In genomic region chr22:40043086-40043485, GRCh38 we compare ENCODE assay signal across 8 cellular contexts. TPM values are rescaled to one million over a fixed set of nuclear protein-coding genes. Genes with fewer than 3 reads are reported as not detected.
DNase-seq lines count a peak whose midpoint lies in the region; ATAC-seq, FAIRE-seq and TF ChIP-seq lines count a peak whose summit lies in the region.

No MANE protein-coding gene starts in this region.

- CTCF ChIA-PET in Calu3 (lab: Charles Lee): interaction anchor here (1.3 kb wide), 1 partner anchor 483 kb away, joined by 4 read pairs; no protein-coding TSS in a partner anchor

- H3K4me1 ChIP-seq in parathyroid adenoma: peaks cover 3% of the 10 kb centered on the region

- H3K4me1 Mint-ChIP-seq in Calu3 (ENCODE audit: low read depth, unreplicated experiment): peaks cover 8% of the 10 kb centered on the region

- H3K4me2 ChIP-seq in parathyroid adenoma (ENCODE audit: low read length): no peak overlapping the region

- intact Hi-C loops in Calu3 (cut with micrococcal nuclease; ENCODE audit: unreplicated experiment): no loop called here

- no TSS peak for BruUV-seq in Calu3 (replicated peaks; lab: Mats Ljungman, UMichigan)

- no peak for ATAC-seq in HG03378 (IDR thresholded peaks at IDR 0.05; ENCODE audit: unreplicated experiment)

- peaks cover 16% of the 10 kb centered on the region for H3K27me3 Mint-ChIP-seq in Calu3 (ENCODE audit: unreplicated experiment)

- DNase-seq in Calu3 (no peak), NCI-H446 treated with DMSO at 0.1 percent for 48 hours (lab: John Stamatoyannopoulos, UW) (peak; percentile 73), epithelial cell of prostate (ENCODE audit: low read depth, low spot score) (no peak), GDM1 (lab: John Stamatoyannopoulos, UW) (no peak), GM12892 (ENCODE audit: insufficient read length) (no peak)
- no peak for DNase-seq in stimulated activated CD4-positive, alpha-beta T cell treated with anti-CD3 and anti-CD28 coated beads, Interleukin-4, amount 100 ng/mL, for 1 hour

- FAIRE-seq in GM12892 (lab: Jason Lieb, UNC): no peak

- H3K9me3 ChIP-seq in parathyroid adenoma (ENCODE audit: control insufficient read depth, low read length): no peaks in the 10 kb centered on the region

- peak overlapping the region; percentile 99 for H3K27ac Mint-ChIP-seq in Calu3 (ENCODE audit: unreplicated experiment)

- H3K4me3 ChIP-seq in parathyroid adenoma (ENCODE audit: low read depth, low read length): no peak overlapping the region

- no peaks in the 10 kb centered on the region for H3K9me3 Mint-ChIP-seq in Calu3 (ENCODE audit: low read depth, unreplicated experiment)

- H3K27ac ChIP-seq in epithelial cell of prostate: peak overlapping the region; percentile 60
- peak overlapping the region; percentile 96 for H3K27ac ChIP-seq in parathyroid adenoma

- H3K4me3 Mint-ChIP-seq in Calu3 (ENCODE audit: low read depth, unreplicated experiment): peak overlapping the region; percentile 83

- TF ChIP-seq POLR2A in GM12892 (IDR thresholded peaks at IDR 0.05; ENCODE audit: low read depth, low read length): no peak

- H3K36me3 Mint-ChIP-seq in Calu3 (ENCODE audit: insufficient read depth, unreplicated experiment): peaks cover 22% of the 10 kb centered on the region

- H2AFZ ChIP-seq in parathyroid adenoma: no peak overlapping the region

- TF ChIP-seq CTCF in Calu3 (IDR thresholded peaks at IDR 0.05; ENCODE audit: unreplicated experiment): no peak
- TF ChIP-seq CTCF in parathyroid adenoma (IDR thresholded peaks at IDR 0.05): no peak

- peaks cover 9% of the 10 kb centered on the region for H3K79me2 ChIP-seq in parathyroid adenoma

- no peak overlapping the region for H3K9ac ChIP-seq in parathyroid adenoma

- no peaks in the 10 kb centered on the region for H3K27me3 ChIP-seq in parathyroid adenoma (ENCODE audit: control insufficient read depth, insufficient read depth, low read length)

- H3K36me3 ChIP-seq in parathyroid adenoma (ENCODE audit: control insufficient read depth, insufficient read depth, low read length): no peaks in the 10 kb centered on the region

RNA-seq across cellular contexts. Expression of gene FAM83F, which starts 48.3 kb away (rescaled TPM):
- 21.0 and 21.9 TPM in 2 replicates for total RNA-seq in Calu3 (2022)
- polyA plus RNA-seq in GM12892 (2012; ENCODE audit: missing spikeins): 0.02 TPM
